ENCODE assay signal across 8 cellular contexts in the genomic region with DNA sequence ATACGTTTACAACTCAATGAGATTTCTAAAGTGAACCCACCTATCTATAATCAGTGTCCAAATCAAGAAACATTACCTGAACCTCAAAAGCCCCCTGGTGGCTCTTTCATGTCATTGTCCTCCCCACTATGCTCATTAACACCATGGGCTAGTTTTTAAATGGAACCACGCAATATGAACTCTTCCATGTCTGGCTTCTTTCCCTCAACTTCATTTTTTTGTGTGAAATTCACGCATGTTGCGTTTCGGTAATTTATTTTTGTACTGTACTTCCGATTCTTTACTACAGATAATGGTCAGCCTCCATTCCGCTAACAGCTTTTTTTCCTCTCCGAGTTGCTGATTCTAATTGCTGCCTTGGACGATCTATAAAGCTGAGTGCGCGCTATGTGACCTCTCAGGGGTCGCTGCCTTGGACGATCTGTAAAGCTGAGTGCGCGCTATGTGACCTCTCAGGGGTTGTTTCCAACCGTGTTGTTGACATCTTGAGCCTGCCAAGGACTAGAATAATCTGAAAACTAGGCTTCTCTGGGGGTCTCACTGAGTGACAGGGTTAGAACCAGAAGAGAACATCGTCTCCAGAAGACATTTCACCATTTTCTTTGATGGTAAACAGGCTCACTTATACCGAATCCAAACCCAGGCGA. TPM values are rescaled to one million over a fixed set of nuclear protein-coding genes. Genes with fewer than 3 reads are reported as not detected.
A peak's percentile ranks its signal among the peaks of the same experiment; 100 is the strongest.
DNase-seq lines count a peak whose midpoint lies in the region; ATAC-seq and TF ChIP-seq lines count a peak whose summit lies in the region.

No MANE protein-coding gene starts in this region.

- H3K79me2 ChIP-seq in HCT116 (ENCODE audit: insufficient read depth, low read length), result peaks cover 47% of the 10 kb centered on the region

- H3K27me3 ChIP-seq in HCT116 (ENCODE audit: insufficient read depth, low read length) (no peaks in the 10 kb centered on the region), dorsolateral prefrontal cortex (no peaks in the 10 kb centered on the region), lower lobe of right lung (ENCODE audit: low read depth) (no peaks in the 10 kb centered on the region)

- H3K27ac ChIP-seq in HCT116 (ENCODE audit: low read depth, low read length) (peak overlapping the region; percentile 77), dorsolateral prefrontal cortex (peak overlapping the region; percentile 98 to 100 (median 100)), lower lobe of right lung (peak overlapping the region; percentile 99)

- RAD21 ChIA-PET in HCT116 (lab: Charles Lee; ENCODE audit: low non-redundant PET in 1 of 2, low total read pairs in 2 of 2, uncharacterized antibody in 2 of 2, unreplicated experiment in 2 of 2), result interaction anchor here in 1 of 2 experiments (1.2 kb wide), 1 partner anchor 736 kb away, joined by 3 read pairs; no protein-coding TSS in a partner anchor

- no peak overlapping the region for H3K4me3 Mint-ChIP-seq in T-helper 17 cell

- H2AFZ ChIP-seq in HCT116 (ENCODE audit: low read depth, low read length, poor library complexity, severe bottlenecking), result peak overlapping the region; percentile 64

- H3K9ac ChIP-seq in HCT116 (ENCODE audit: low read length), result peak overlapping the region; percentile 99

- POLR2A ChIA-PET in HCT116 (lab: Charles Lee), result interaction anchor here (0.6 to 2.6 kb wide), 21 partner anchors 9 to 1130 kb away, joined by 3 to 21 read pairs (median 4); partner anchors contain the start of genes MRPS14 and ZBTB37

- TF ChIP-seq CTCF in HCT116 (IDR thresholded peaks at IDR 0.05 in 2 of 3, conservative IDR thresholded peaks at IDR 0.05 in 1 of 3; ENCODE audit: borderline replicate concordance in 1 of 3, insufficient read depth in 1 of 3, low read depth in 2 of 3, low read length in 2 of 3), result peak; percentile 69 to 80 (median 77)
- TF ChIP-seq CTCF in dorsolateral prefrontal cortex (IDR thresholded peaks at IDR 0.05 in 54 of 56, conservative IDR thresholded peaks at IDR 0.05 in 2 of 56; ENCODE audit: low read depth in 1 of 56, partially characterized antibody in 56 of 56), result peak; percentile 61 to 92 (median 80)
- TF ChIP-seq CTCF in lower lobe of right lung (IDR thresholded peaks at IDR 0.05), result peak; percentile 84

- peaks cover 18% of the 10 kb centered on the region; the same call in 1 of the 2 replicates for H4K20me1 ChIP-seq in HCT116 (ENCODE audit: insufficient read depth)

- DNase-seq in DMS79 treated with DMSO at 0.1 percent for 48 hours (lab: John Stamatoyannopoulos, UW), result peak; percentile 89
- peak; percentile 68 for DNase-seq in HCT116 (ENCODE audit: low read depth, low spot score)
- DNase-seq in NCI-H1694 treated with DMSO at 0.1 percent for 48 hours (lab: John Stamatoyannopoulos, UW), result peak; percentile 91
- peak in 2 of 3 donors; percentile 16 to 19 for DNase-seq in T-helper 17 cell
- DNase-seq in dorsolateral prefrontal cortex, result peak in 3 of 10 donors; percentile 38 to 57 (median 39)
- no peak for DNase-seq in lower lobe of right lung
- DNase-seq in stimulated activated naive CD8-positive, alpha-beta T cell treated with anti-CD3 and anti-CD28 coated beads, Interleukin-15, Interleukin-2, amounts not matched to agents 100 U/mL and 50 U/mL, for 24 hours, result peak; percentile 28
- no peak for DNase-seq in posterior cingulate gyrus

- H3K27ac Mint-ChIP-seq in T-helper 17 cell, result no peak overlapping the region

- peaks cover 31% of the 10 kb centered on the region for H3K4me1 Mint-ChIP-seq in T-helper 17 cell

- H3K36me3 ChIP-seq in HCT116 (ENCODE audit: control insufficient read depth in 1 of 2, insufficient read depth in 2 of 2, low read length in 2 of 2) (no peaks in the 10 kb centered on the region), lower lobe of right lung (no peaks in the 10 kb centered on the region)

- H3K36me3 Mint-ChIP-seq in T-helper 17 cell (ENCODE audit: low read depth), result peaks cover 2% of the 10 kb centered on the region

- no peaks in the 10 kb centered on the region for H3K27me3 Mint-ChIP-seq in T-helper 17 cell

- ATAC-seq in HCT116, result peak; percentile 13
- no peak for ATAC-seq in T-helper 17 cell
- peak; percentile 44 to 56 for ATAC-seq in lower lobe of right lung
- ATAC-seq in stimulated activated naive CD8-positive, alpha-beta T cell treated with anti-CD3 and anti-CD28 coated beads, Interleukin-15, Interleukin-2, amounts not matched to agents 100 U/mL and 50 U/mL, for 24 hours, result no peak

- TF ChIP-seq POLR2A in HCT116 (IDR thresholded peaks at IDR 0.05; ENCODE audit: borderline replicate concordance, extremely low read depth, insufficient read depth, insufficient read length), result no peak

- H3K9me2 ChIP-seq in HCT116 (ENCODE audit: insufficient read depth), result no peaks in the 10 kb centered on the region

- CTCF ChIA-PET in HCT116 (lab: Charles Lee), result interaction anchor here (0.7 to 1.6 kb wide), 9 partner anchors 9 to 736 kb away, joined by 3 to 9 read pairs (median 4); no protein-coding TSS in a partner anchor

- H3K4me3 ChIP-seq in HCT116 (replicated peaks in 1 of 2; ENCODE audit: low read depth in 1 of 2, low read length in 2 of 2), result peak overlapping the region; percentile 87 to 96
- H3K4me3 ChIP-seq in dorsolateral prefrontal cortex, result peak overlapping the region; percentile 67 to 99 (median 92)
- H3K4me3 ChIP-seq in lower lobe of right lung, result peak overlapping the region; percentile 92

- no peaks in the 10 kb centered on the region for H3K9me3 ChIP-seq in HCT116 (ENCODE audit: control insufficient read depth in 1 of 2, insufficient read depth in 1 of 2, low read depth in 1 of 2, low read length in 2 of 2)
- H3K9me3 ChIP-seq in T-helper 17 cell (ENCODE audit: control insufficient read depth, low read length, poor library complexity, severe bottlenecking), result no peaks in the 10 kb centered on the region
- no peaks in the 10 kb centered on the region for H3K9me3 ChIP-seq in lower lobe of right lung

- no TSS peak for BruUV-seq in HCT116 (replicated peaks; lab: Mats Ljungman, UMichigan)

- intact Hi-C loops in HCT116 (cut with micrococcal nuclease) (loop anchor here (1.0 to 5.0 kb wide), 2 partner anchors 228 to 736 kb away; no protein-coding TSS in a partner anchor), dorsolateral prefrontal cortex (cut with DNase I) (loop anchor here (1.0 to 5.0 kb wide), 5 partner anchors 24 to 230 kb away; partner anchors contain the start of gene MRPS14 (in 1 of the 2)), lower lobe of right lung (cut with DNase I) (loop anchor here (10.0 kb wide), 1 partner anchor 224 kb away; no protein-coding TSS in a partner anchor), posterior cingulate gyrus (cut with DNase I) (loop anchor here (1.0 to 2.0 kb wide), 2 partner anchors 198 to 228 kb away; no protein-coding TSS in a partner anchor)

- H3K4me1 ChIP-seq in HCT116 (ENCODE audit: control insufficient read depth in 1 of 2, insufficient read depth in 2 of 2, low read length in 2 of 2) (peaks cover 8 to 32% of the 10 kb centered on the region in 2 experiments), lower lobe of right lung (peaks cover 36% of the 10 kb centered on the region)

- TF ChIP-seq RAD21 in HCT116 (IDR thresholded peaks at IDR 0.05; ENCODE audit: low read depth), result peak; percentile 80

- peak overlapping the region; percentile 86 for H3K4me2 ChIP-seq in HCT116 (ENCODE audit: low read length)

TF ChIP-seq in HCT116, 20 proteins besides CTCF, POLR2A, EP300 and RAD21:
- peak; percentile 57 for TF ChIP-seq YY1 (IDR thresholded peaks at IDR 0.05; ENCODE audit: extremely low read depth, insufficient replicate concordance, low read depth, low read length)
- TF ChIP-seq EGR1 (IDR thresholded peaks at IDR 0.05; ENCODE audit: low read depth), result no peak
- 0 out of 2 replicates have a peak, but pooled peaks have one; percentile 19 for TF ChIP-seq CBX3 (IDR thresholded peaks at IDR 0.05; ENCODE audit: low read depth)
TF ChIP-seq in HCT116: peak in this region for 2.

RNA-seq across cellular contexts. Expression of gene CACYBP, which starts 1.1 kb away (rescaled TPM):
- total RNA-seq in HCT116 (2021; ENCODE audit: unreplicated experiment), result 194 TPM
- polyA plus RNA-seq in HCT116 (2012), result 53.5 and 79.1 TPM in 2 replicates
- 10 to 100 TPM; 82.2 to 89.8 TPM for total RNA-seq in T-helper 17 cell
- total RNA-seq in dorsolateral prefrontal cortex, result 100 to 1,000 TPM in 118 of 120 experiments, 10 to 100 TPM in 2; 71.5 to 387 (median 202) TPM
- total RNA-seq in lower lobe of right lung, result 74.4 TPM

RNA-seq across cellular contexts. Expression of gene MRPS14, which starts 24.5 kb away (rescaled TPM):
- total RNA-seq in HCT116 (2021; ENCODE audit: unreplicated experiment), result 29.4 TPM
- 11.9 and 17.3 TPM in 2 replicates for polyA plus RNA-seq in HCT116 (2012)
- 10 to 100 TPM; 13.4 to 16.2 TPM for total RNA-seq in T-helper 17 cell
- 10 to 100 TPM; 23.2 to 47.2 (median 33.2) TPM for total RNA-seq in dorsolateral prefrontal cortex
- 27.5 TPM for total RNA-seq in lower lobe of right lung

Comparison
In these comparisons a context has a peak if more than half of its experiments do, and no peak if none do; other contexts are left out.
1. DNase-seq: peak in DMS79 treated with DMSO at 0.1 percent for 48 hours (single experiment), HCT116 (single experiment), NCI-H1694 treated with DMSO at 0.1 percent for 48 hours (single experiment), T-helper 17 cell (2 of 3) and stimulated activated naive CD8-positive, alpha-beta T cell treated with anti-CD3 and anti-CD28 coated beads, Interleukin-15, Interleukin-2, amounts not matched to agents 100 U/mL and 50 U/mL, for 24 hours (single experiment); none in lower lobe of right lung (single experiment) and posterior cingulate gyrus (0 of 10).
2. ATAC-seq: peak in HCT116 (single experiment) and lower lobe of right lung (2 of 2); none in T-helper 17 cell (single experiment) and stimulated activated naive CD8-positive, alpha-beta T cell treated with anti-CD3 and anti-CD28 coated beads, Interleukin-15, Interleukin-2, amounts not matched to agents 100 U/mL and 50 U/mL, for 24 hours (single experiment).
3. Peak in every context shown above with its lines, with median percentiles within 50 percentile points of each other: H3K27ac ChIP-seq, H3K4me3 ChIP-seq and CTCF ChIP-seq.